ENCODE assay signal across 19 cellular contexts in the genomic region with DNA sequence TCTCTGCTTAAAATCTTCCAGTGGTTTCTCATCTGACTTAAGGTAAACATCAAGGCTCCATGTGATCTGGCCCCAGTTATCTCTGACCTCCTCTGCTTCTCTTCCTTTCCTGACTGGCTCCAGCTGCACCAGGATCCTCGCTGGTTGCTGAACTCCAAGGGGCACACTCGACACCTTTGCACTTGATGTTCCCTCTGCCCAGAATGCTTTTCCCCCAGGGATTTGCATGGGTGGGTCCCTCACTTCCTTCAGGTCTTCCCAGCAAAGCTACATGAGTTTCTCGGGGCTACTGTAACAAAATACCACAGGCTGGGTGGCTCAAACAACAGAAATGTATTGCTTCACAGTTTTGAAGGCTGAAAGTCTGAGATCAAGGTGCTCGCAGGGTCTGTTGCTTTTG.
DNase-seq lines count a peak whose midpoint lies in the region; ATAC-seq and TF ChIP-seq lines count a peak whose summit lies in the region.
"Had no signal": no experiment of that assay in that cellular context is flagged by ENCODE, and none has a peak within 500 bp of the region (broad histone marks: within the 10 kb centered on the region; RNA-seq: fewer than 3 reads in every experiment).

No MANE protein-coding gene starts in this region.

- peaks cover 24% of the 10 kb centered on the region for H3K4me1 ChIP-seq in BLaER1
- H3K4me1 ChIP-seq in DND-41 (ENCODE audit: insufficient read depth, low read length) = peaks cover 21% of the 10 kb centered on the region
- peaks cover 32% of the 10 kb centered on the region for H3K4me1 ChIP-seq in parathyroid adenoma
- peaks cover 10% of the 10 kb centered on the region for H3K4me1 ChIP-seq in lower lobe of right lung
- H3K4me1 ChIP-seq in BE2C = peaks cover 6% of the 10 kb centered on the region; the same call in 1 of the 2 replicates
- H3K4me1 ChIP-seq in body of pancreas = peaks cover 10% of the 10 kb centered on the region
- H3K4me1 ChIP-seq: Caco-2, SJSA1 had no signal

- no peak overlapping the region for H3K9ac ChIP-seq in BLaER1
- H3K9ac ChIP-seq in DND-41 (ENCODE audit: low read depth, low read length) = no peak overlapping the region
- no peak overlapping the region for H3K9ac ChIP-seq in parathyroid adenoma
- H3K9ac ChIP-seq: KMS-11 had no signal

- no peak for TF ChIP-seq CTCF in DND-41 (IDR thresholded peaks at IDR 0.05; ENCODE audit: borderline replicate concordance, extremely low read depth, low read length, poor library complexity, severe bottlenecking)
- TF ChIP-seq CTCF in coronary artery (IDR thresholded peaks at IDR 0.05) = no peak
- no peak for TF ChIP-seq CTCF in parathyroid adenoma (IDR thresholded peaks at IDR 0.05)
- no peak for TF ChIP-seq CTCF in lower lobe of right lung (IDR thresholded peaks at IDR 0.05)
- TF ChIP-seq CTCF in BE2C (IDR thresholded peaks at IDR 0.05; ENCODE audit: low read depth, low read length) = no peak
- TF ChIP-seq CTCF in body of pancreas (IDR thresholded peaks at IDR 0.05) = no peak

- peak overlapping the region; percentile 34; the same call in 1 of the 2 replicates for H3K4me2 ChIP-seq in BLaER1
- H3K4me2 ChIP-seq in DND-41 (ENCODE audit: insufficient read depth, low read length) = no peak overlapping the region
- H3K4me2 ChIP-seq in parathyroid adenoma (ENCODE audit: low read length) = no peak overlapping the region
- H3K4me2 ChIP-seq: KMS-11 had no signal

- H3K36me3 ChIP-seq in BLaER1 = no peaks in the 10 kb centered on the region; the same call in 1 of the 2 replicates
- peaks cover 55% of the 10 kb centered on the region for H3K36me3 ChIP-seq in DND-41 (ENCODE audit: insufficient read depth, low read length)
- no peaks in the 10 kb centered on the region for H3K36me3 ChIP-seq in parathyroid adenoma (ENCODE audit: control insufficient read depth, insufficient read depth, low read length)
- H3K36me3 ChIP-seq in lower lobe of right lung = no peaks in the 10 kb centered on the region
- H3K36me3 ChIP-seq in BE2C = peaks cover 5% of the 10 kb centered on the region
- H3K36me3 ChIP-seq in body of pancreas (replicated peaks in 1 of 2; ENCODE audit: insufficient read depth in 1 of 2, low read depth in 2 of 2) = no peaks in the 10 kb centered on the region
- H3K36me3 ChIP-seq: SJSA1 had no signal

- H3K27ac ChIP-seq in BLaER1 (no peak overlapping the region), DND-41 (ENCODE audit: low read length) (peak overlapping the region; percentile 70), coronary artery (peak overlapping the region in 1 of 2 donors; percentile 19), parathyroid adenoma (peak overlapping the region; percentile 52), lower lobe of right lung (no peak overlapping the region), body of pancreas (no peak overlapping the region)
- H3K27ac ChIP-seq: KMS-11, SJSA1 had no signal

- H3K79me2 ChIP-seq in DND-41 (ENCODE audit: insufficient read depth, low read length) = no peaks in the 10 kb centered on the region
- no peaks in the 10 kb centered on the region for H3K79me2 ChIP-seq in parathyroid adenoma

- H3K4me3 ChIP-seq in BLaER1 = no peak overlapping the region
- no peak overlapping the region for H3K4me3 ChIP-seq in DND-41 (ENCODE audit: low read depth in 1 of 2, low read length in 2 of 2)
- no peak overlapping the region for H3K4me3 ChIP-seq in coronary artery
- no peak overlapping the region for H3K4me3 ChIP-seq in parathyroid adenoma (ENCODE audit: low read depth, low read length)
- no peak overlapping the region for H3K4me3 ChIP-seq in lower lobe of right lung
- H3K4me3 ChIP-seq in BE2C (ENCODE audit: low read depth, low read length) = no peak overlapping the region
- no peak overlapping the region for H3K4me3 ChIP-seq in body of pancreas
- H3K4me3 ChIP-seq: SJSA1 had no signal

- TF ChIP-seq POLR2A in body of pancreas (IDR thresholded peaks at IDR 0.05) = no peak

- H3K9me3 ChIP-seq in BLaER1 (no peaks in the 10 kb centered on the region), DND-41 (ENCODE audit: insufficient read depth, low read length, severe bottlenecking) (no peaks in the 10 kb centered on the region), parathyroid adenoma (ENCODE audit: control insufficient read depth, low read length) (no peaks in the 10 kb centered on the region), lower lobe of right lung (no peaks in the 10 kb centered on the region), BE2C (no peaks in the 10 kb centered on the region), body of pancreas (no peaks in the 10 kb centered on the region)
- H3K9me3 ChIP-seq: Caco-2, SJSA1 had no signal

- H2AFZ ChIP-seq in DND-41 (ENCODE audit: low read depth, low read length) = no peak overlapping the region
- no peak overlapping the region for H2AFZ ChIP-seq in parathyroid adenoma

- H4K20me1 ChIP-seq in BLaER1 (no peaks in the 10 kb centered on the region), DND-41 (ENCODE audit: insufficient read depth, low read length) (0 out of 2 replicates have a peak, but pooled peaks cover 3% of the 10 kb centered on the region)

- intact Hi-C loops in lower lobe of right lung (cut with DNase I) = loop anchor here (5.0 kb wide), 2 partner anchors 181 to 376 kb away; no protein-coding TSS in a partner anchor
- intact Hi-C loops in body of pancreas (cut with DNase I) = no loop called here

- DNase-seq in DND-41 (no peak), coronary artery (ENCODE audit: low spot score) (peak; percentile 65), lower lobe of right lung (no peak), BE2C (no peak), body of pancreas (no peak)
- DNase-seq: Caco-2; CD4-positive, alpha-beta memory T cell; EL; IMR-90; NCI-H1694 treated with DMSO at 0.1 percent for 48 hours; NCI-H446 treated with DMSO at 0.1 percent for 48 hours; NCI-H526 treated with DMSO at 0.1 percent for 48 hours; OCI-M1 had no signal

- ATAC-seq in DND-41 (ENCODE audit: insufficient read depth, low read depth) = no peak
- no peak for ATAC-seq in lower lobe of right lung
- no peak for ATAC-seq in body of pancreas
- ATAC-seq: HCT116, Right ventricle myocardium inferior had no signal

- H3K27me3 ChIP-seq in BLaER1 = no peaks in the 10 kb centered on the region
- no peaks in the 10 kb centered on the region for H3K27me3 ChIP-seq in DND-41 (ENCODE audit: insufficient read depth, low read length, poor library complexity)
- H3K27me3 ChIP-seq in parathyroid adenoma (ENCODE audit: control insufficient read depth, insufficient read depth, low read length) = no peaks in the 10 kb centered on the region
- no peaks in the 10 kb centered on the region for H3K27me3 ChIP-seq in lower lobe of right lung (ENCODE audit: low read depth)
- no peaks in the 10 kb centered on the region for H3K27me3 ChIP-seq in BE2C
- H3K27me3 ChIP-seq in body of pancreas = no peaks in the 10 kb centered on the region
- H3K27me3 ChIP-seq: SJSA1 had no signal

- WGBS in body of pancreas, 2 donors = 81 to 90% methylated on average over 4 of the region's 4 CpGs

Comparison
In these comparisons a context has a peak if more than half of its experiments do, and no peak if none do; other contexts are left out.
1. H3K27ac ChIP-seq: peak in DND-41 (single experiment) and parathyroid adenoma (single experiment); none in BLaER1 (single experiment), lower lobe of right lung (single experiment) and body of pancreas (0 of 4).